Comparison of ENCODE assay signal across 24 cellular contexts in genomic region chr11:128862421-128862820, GRCh38.
"Had no signal": no experiment of that assay in that cellular context is flagged by ENCODE, and none has a peak within 500 bp of the region (broad histone marks: within the 10 kb centered on the region; RNA-seq: fewer than 3 reads in every experiment).

No MANE protein-coding gene starts in this region.

- H3K9me3 ChIP-seq: gastrocnemius medialis, stomach, suprapubic skin, transverse colon had no signal

- DNase-seq: activated CD4-positive, alpha-beta T cell treated with anti-CD3 and anti-CD28 coated beads, Interleukin-2, amount 10 ng/mL, durations not matched to agents 24 days and 14 days; activated CD8-positive, alpha-beta T cell treated with anti-CD3 and anti-CD28 coated beads for 36 hours; activated T-cell treated with anti-CD3 and anti-CD28 coated beads, Interleukin-2, amount 50 U/mL, for 1 hour; aorta; caudate nucleus; effector memory CD4-positive, alpha-beta T cell; gastrocnemius medialis; head of caudate nucleus; hypothalamus; left cardiac atrium; nephron progenitor cell; stimulated activated CD4-positive, alpha-beta T cell treated with anti-CD3 and anti-CD28 coated beads, Interleukin-15, amount 100 ng/mL, for 24 hours; stomach; transverse colon had no signal

- ATAC-seq: activated CD4-positive, CD25-positive, alpha-beta regulatory T cell treated with anti-CD3 and anti-CD28 coated beads, Interleukin-2, amount 50 U/mL, for 24 hours; activated CD8-positive, alpha-beta T cell treated with anti-CD3 and anti-CD28 coated beads for 36 hours; activated naive CD4-positive, alpha-beta T cell treated with anti-CD3 and anti-CD28 coated beads, Interleukin-2, amount 50 U/mL, for 72 hours; esophagus mucosa; gastrocnemius medialis; left cardiac atrium; sciatic nerve; stimulated activated memory B cell treated with anti-CD40 and anti-IgM and Interleukin-4, amounts not matched to agents 10 μg/mL and 1 μg/mL and 100 μg/mL, for 72 hours had no signal

- H3K4me1 ChIP-seq: gastrocnemius medialis, suprapubic skin had no signal

- H3K27ac ChIP-seq: gastrocnemius medialis, stomach, suprapubic skin, transverse colon, VCaP had no signal

- H3K4me3 ChIP-seq: gastrocnemius medialis, smooth muscle cell, stomach, suprapubic skin, transverse colon had no signal

- FAIRE-seq: colon, urothelium cell line had no signal

- H3K27me3 ChIP-seq: gastrocnemius medialis, stomach, suprapubic skin, transverse colon had no signal

- H3K36me3 ChIP-seq: gastrocnemius medialis, stomach, suprapubic skin, transverse colon had no signal
